Comparison of ENCODE assay signal across 8 cellular contexts in the genomic region with DNA sequence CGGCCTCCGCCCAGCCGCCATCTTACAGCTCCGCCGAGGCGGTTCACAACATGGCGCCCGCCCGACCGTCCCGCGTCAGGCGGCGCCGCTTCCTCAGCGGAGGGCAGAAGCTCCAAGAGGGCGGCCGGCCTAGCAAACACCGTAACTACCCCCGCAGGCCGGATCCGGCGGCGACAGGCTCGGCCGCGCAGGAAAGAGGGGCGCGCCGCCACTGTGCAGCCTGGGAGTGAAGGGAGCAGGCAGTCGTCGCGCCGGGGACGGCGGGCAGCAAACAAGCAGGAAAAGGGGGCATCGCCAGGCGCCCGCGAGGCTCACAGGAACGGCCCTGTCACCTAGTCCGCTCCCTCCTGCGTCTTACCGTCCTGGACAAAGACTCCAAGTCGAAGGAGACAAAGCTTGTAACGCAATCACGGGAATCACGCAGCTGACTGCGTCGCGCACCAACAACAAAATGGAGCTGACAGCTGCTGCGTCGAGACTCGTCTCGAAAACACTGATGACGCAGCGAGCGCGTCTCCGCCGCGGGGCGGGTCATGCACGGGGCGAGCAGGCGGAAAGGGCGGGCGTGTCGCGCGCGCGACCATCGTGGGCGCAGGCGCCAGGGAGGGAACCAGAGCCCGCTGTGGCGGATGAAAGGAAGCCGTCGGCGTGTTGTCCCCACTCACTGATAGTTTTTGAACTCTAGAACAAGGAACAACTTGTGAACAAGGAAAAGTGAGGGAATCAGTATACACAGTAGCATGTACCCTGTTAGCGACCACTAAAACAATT. TPM values are rescaled to one million over a fixed set of nuclear protein-coding genes. Genes with fewer than 3 reads are reported as not detected.
DNase-seq lines count a peak whose midpoint lies in the region; ATAC-seq and TF ChIP-seq lines count a peak whose summit lies in the region.

A gene (minus strand): TSS at position 453 of the 771 bp plus-strand sequence. CDS start 2,796 bp downstream, outside the sequence.

- H3K36me3 ChIP-seq in skeletal muscle tissue (ENCODE audit: control insufficient read depth in 3 of 3, insufficient read depth in 3 of 3, low read length in 3 of 3) = peaks cover 2 to 6% (median 3%) of the 10 kb centered on the region in 3 donors

- peak within 1 kb of the TSS; percentile 100 for H3K27ac ChIP-seq in VCaP
- peak within 1 kb of the TSS; percentile 100 for H3K27ac ChIP-seq in skeletal muscle tissue (ENCODE audit: low read depth, low read length)

- peaks cover 15 to 28% (median 25%) of the 10 kb centered on the region in 3 donors for H3K4me1 ChIP-seq in skeletal muscle tissue (ENCODE audit: control insufficient read depth in 3 of 3, insufficient read depth in 3 of 3, low read length in 3 of 3)

- no peak for TF ChIP-seq CTCF in VCaP (conservative IDR thresholded peaks at IDR 0.05)

- peak; percentile 95 for DNase-seq in ACHN
- DNase-seq in NCI-H2196 treated with DMSO at 0.1 percent for 48 hours (lab: John Stamatoyannopoulos, UW; ENCODE audit: unreplicated experiment) = peak; percentile 85
- peak; percentile 66 to 91 for DNase-seq in T47D (ENCODE audit: low read depth in 1 of 2, low spot score in 1 of 2)

- H3K27me3 ChIP-seq in skeletal muscle tissue (ENCODE audit: control insufficient read depth in 3 of 3, insufficient read depth in 3 of 3, low read length in 3 of 3) = no peaks in the 10 kb centered on the region

- peak; percentile 89 for ATAC-seq in GM18907 (IDR thresholded peaks at IDR 0.05; ENCODE audit: unreplicated experiment)
- peak; percentile 80 for ATAC-seq in HG03139 (IDR thresholded peaks at IDR 0.05; ENCODE audit: unreplicated experiment)

- peak within 1 kb of the TSS; percentile 85 for H3K4me3 ChIP-seq in iPS-18c (ENCODE audit: insufficient read depth, low read depth, low read length)
- H3K4me3 ChIP-seq in skeletal muscle tissue (ENCODE audit: low read length in 3 of 3) = peak within 1 kb of the TSS; percentile 91 to 100 (median 100)

- in situ Hi-C loops in ACHN (cut with HindIII; ENCODE audit: low pct_ligation_motif_present, low pct_unique_long_range_greater_than_20kb, low sequenced_read_pairs) (no loop called here), T47D (cut with HindIII; ENCODE audit: low pct_unique_long_range_greater_than_20kb, low sequenced_read_pairs) (no loop called here)

- peak within 1 kb of the TSS; percentile 100 for H3K9ac ChIP-seq in skeletal muscle tissue (ENCODE audit: low read depth in 1 of 3, low read length in 3 of 3)

- H3K9me3 ChIP-seq in iPS-18c (ENCODE audit: control insufficient read depth, insufficient read depth, low read length) (no peaks in the 10 kb centered on the region), skeletal muscle tissue (ENCODE audit: control insufficient read depth in 3 of 3, low read length in 3 of 3) (no peaks in the 10 kb centered on the region)

RNA-seq across cellular contexts. Expression of the gene that starts here (rescaled TPM):
- total RNA-seq in skeletal muscle tissue = 99.2 TPM

Comparison
In these comparisons a context has a peak if more than half of its experiments do, and no peak if none do; other contexts are left out.
1. Peak in every context shown above with its lines: DNase-seq, ATAC-seq, H3K4me3 ChIP-seq and H3K27ac ChIP-seq.